8 cellular contexts compared by ENCODE assay signal in genomic region chr13:20525601-20526544, GRCh38. TPM values are rescaled to one million over a fixed set of nuclear protein-coding genes. Genes with fewer than 3 reads are reported as not detected.
DNase-seq lines count a peak whose midpoint lies in the region; ATAC-seq and TF ChIP-seq lines count a peak whose summit lies in the region.

Gene CRYL1, minus strand, starts transcription at chr13:20525857. Its CDS starts 63 bp downstream, at chr13:20525794.

- peaks cover 18% of the 10 kb centered on the region for H3K4me1 Mint-ChIP-seq in activated T-helper 17 cell treated with anti-CD3 and anti-CD28 coated beads, Interleukin-2, amount 50 U/mL, for 72 hours
- H3K4me1 Mint-ChIP-seq in natural killer cell: peaks cover 16 to 18% of the 10 kb centered on the region in 2 donors

- TF ChIP-seq CTCF in RWPE1 (conservative IDR thresholded peaks at IDR 0.05; ENCODE audit: low read depth) (no peak), natural killer cell (IDR thresholded peaks at IDR 0.05) (no peak)

- peak within 1 kb of the TSS; percentile 73 for H3K27ac ChIP-seq in RWPE1

- ATAC-seq in GM21390 (IDR thresholded peaks at IDR 0.05; ENCODE audit: unreplicated experiment): peak; percentile 80
- peak; percentile 88 for ATAC-seq in activated T-helper 17 cell treated with anti-CD3 and anti-CD28 coated beads, Interleukin-2, amount 50 U/mL, for 72 hours (replicated peaks)
- ATAC-seq in natural killer cell: peak; percentile 87 to 91 (median 91)

- H3K36me3 Mint-ChIP-seq in activated T-helper 17 cell treated with anti-CD3 and anti-CD28 coated beads, Interleukin-2, amount 50 U/mL, for 72 hours (ENCODE audit: low read depth): no peaks in the 10 kb centered on the region
- no peaks in the 10 kb centered on the region for H3K36me3 Mint-ChIP-seq in natural killer cell

- peak within 1 kb of the TSS; percentile 86 for H3K4me3 Mint-ChIP-seq in activated T-helper 17 cell treated with anti-CD3 and anti-CD28 coated beads, Interleukin-2, amount 50 U/mL, for 72 hours
- peak within 1 kb of the TSS; percentile 88 for H3K4me3 Mint-ChIP-seq in natural killer cell

- in situ Hi-C loops in Caki2 (cut with HindIII; ENCODE audit: low pct_unique_long_range_greater_than_20kb, low sequenced_read_pairs): no loop called here

- no peaks in the 10 kb centered on the region for H3K9me3 Mint-ChIP-seq in activated T-helper 17 cell treated with anti-CD3 and anti-CD28 coated beads, Interleukin-2, amount 50 U/mL, for 72 hours
- H3K9me3 Mint-ChIP-seq in natural killer cell: no peaks in the 10 kb centered on the region

- POLR2A ChIA-PET in RWPE1 (lab: Yijun Ruan, JAX; ENCODE audit: low non-redundant PET): interaction anchor here (0.5 kb wide), 1 partner anchor 42 kb away, joined by 4 read pairs; no protein-coding TSS in a partner anchor

- intact Hi-C loops in natural killer cell (cut with micrococcal nuclease): loop anchor here (10.0 kb wide), 1 partner anchor 179 kb away; the partner anchor contains the start of gene IL17D

- peak within 1 kb of the TSS; percentile 87 for H3K27ac Mint-ChIP-seq in activated T-helper 17 cell treated with anti-CD3 and anti-CD28 coated beads, Interleukin-2, amount 50 U/mL, for 72 hours
- H3K27ac Mint-ChIP-seq in natural killer cell: peak within 1 kb of the TSS; percentile 75 to 77

- no peaks in the 10 kb centered on the region for H3K27me3 Mint-ChIP-seq in activated T-helper 17 cell treated with anti-CD3 and anti-CD28 coated beads, Interleukin-2, amount 50 U/mL, for 72 hours
- peaks cover 4 to 10% of the 10 kb centered on the region in 2 donors for H3K27me3 Mint-ChIP-seq in natural killer cell (ENCODE audit: low read depth in 2 of 2)

- DNase-seq in Caki2 (ENCODE audit: low read depth) (peak; percentile 43), HuH-7 (ENCODE audit: low spot score) (peak; percentile 69), RWPE1 (ENCODE audit: low spot score) (peak; percentile 48), fibroblast of peridontal ligament (ENCODE audit: extremely low read depth) (peak; percentile 33), natural killer cell (peak; percentile 64)
- peak; percentile 48 to 72 (median 62) for DNase-seq in stimulated activated naive CD4-positive, alpha-beta T cell (lab: John Stamatoyannopoulos, UW)

- CTCF ChIA-PET in RWPE1 (lab: Yijun Ruan, JAX): interaction anchor here (0.7 kb wide), 1 partner anchor 189 kb away, joined by 3 read pairs; no protein-coding TSS in a partner anchor

RNA-seq across cellular contexts. Expression of gene CRYL1, which starts in this region (rescaled TPM):
- total RNA-seq in Caki2 (2014; rRNA removed; shearing (Covaris generic); ENCODE audit: low replicate concordance): 34.8 and 42.9 TPM in 2 replicates
- 10 to 100 TPM in 1 of 2 donors, 1 to 10 TPM in 1; 8.0 to 12.8 TPM for total RNA-seq in activated T-helper 17 cell treated with anti-CD3 and anti-CD28 coated beads, Interleukin-2, amount 50 U/mL, for 72 hours
- 10 to 100 TPM; 13.4 to 15.8 (median 14.9) TPM for total RNA-seq in natural killer cell

Comparison
In these comparisons a context has a peak if more than half of its experiments do, and no peak if none do; other contexts are left out.
1. Peak in every context shown above with its lines: DNase-seq, ATAC-seq and H3K27ac ChIP-seq.